In the genomic region with DNA sequence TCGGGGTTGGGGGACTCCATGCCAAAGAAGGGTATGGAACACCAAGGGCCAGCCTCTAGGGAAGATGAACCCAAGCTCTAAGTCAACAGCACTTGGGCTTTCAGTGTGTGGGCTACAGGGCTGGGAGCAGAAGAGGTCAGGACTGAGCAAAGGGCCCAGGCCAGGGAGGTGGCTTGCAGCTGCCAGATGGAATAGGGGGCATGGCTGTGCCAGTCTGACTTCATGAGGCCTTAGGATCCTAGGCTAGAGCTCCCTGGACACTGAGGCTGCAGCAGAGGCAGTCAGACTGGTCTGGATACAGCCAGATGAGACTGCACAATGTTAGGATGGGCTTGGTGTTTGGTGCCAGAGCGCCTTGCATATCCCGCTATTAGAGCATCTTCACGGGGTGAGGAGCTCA, we compare ENCODE assay signal across 19 cellular contexts. TPM values are rescaled to one million over a fixed set of nuclear protein-coding genes. Genes with fewer than 3 reads are reported as not detected.
DNase-seq lines count a peak whose midpoint lies in the region; ATAC-seq and TF ChIP-seq lines count a peak whose summit lies in the region.
"Had no signal": no experiment of that assay in that cellular context is flagged by ENCODE, and none has a peak within 500 bp of the region (broad histone marks: within the 10 kb centered on the region; RNA-seq: fewer than 3 reads in every experiment).

No MANE protein-coding gene starts in this region.

- intact Hi-C loops in CD14-positive monocyte (cut with micrococcal nuclease) (no loop called here), sciatic nerve (cut with DNase I) (no loop called here)

- TF ChIP-seq CTCF in CD14-positive monocyte (IDR thresholded peaks at IDR 0.05) (no peak), coronary artery (IDR thresholded peaks at IDR 0.05) (no peak), HFFc6 (IDR thresholded peaks at IDR 0.05) (no peak)

- H3K4me3 ChIP-seq in coronary artery: no peak overlapping the region
- H3K4me3 ChIP-seq: BLaER1 treated with 17β-estradiol and CSF1 and Interleukin-3, amounts not matched to agents 10 nM and 100 nM had no signal

- H3K9me3 Mint-ChIP-seq in CD14-positive monocyte (peaks cover 0 to 7% (median 0%) of the 10 kb centered on the region in 7 donors), HFFc6 (no peaks in the 10 kb centered on the region)
- H3K9me3 Mint-ChIP-seq in stimulated activated naive B cell treated with anti-CD40 and anti-IgM and Interleukin-4, amounts not matched to agents 10 μg/mL and 1 μg/mL and 100 μg/mL, for 72 hours: no peaks in the 10 kb centered on the region
- H3K9me3 Mint-ChIP-seq: CD4-positive, CD25-positive, alpha-beta regulatory T cell; CD8-positive, alpha-beta memory T cell had no signal

- H3K4me1 Mint-ChIP-seq in CD14-positive monocyte (peaks cover 6% of the 10 kb centered on the region), HFFc6 (ENCODE audit: low read depth) (no peaks in the 10 kb centered on the region)
- peaks cover 15 to 19% of the 10 kb centered on the region in 2 donors for H3K4me1 Mint-ChIP-seq in stimulated activated naive B cell treated with anti-CD40 and anti-IgM and Interleukin-4, amounts not matched to agents 10 μg/mL and 1 μg/mL and 100 μg/mL, for 72 hours

- no peak overlapping the region for H3K27ac ChIP-seq in coronary artery
- H3K27ac ChIP-seq: BLaER1 treated with 17β-estradiol and CSF1 and Interleukin-3, amounts not matched to agents 10 nM and 100 nM had no signal

- peaks cover 0 to 2% of the 10 kb centered on the region in 2 donors for H3K36me3 Mint-ChIP-seq in CD14-positive monocyte
- H3K36me3 Mint-ChIP-seq in HFFc6 (ENCODE audit: low read depth): no peaks in the 10 kb centered on the region
- H3K36me3 Mint-ChIP-seq in stimulated activated naive B cell treated with anti-CD40 and anti-IgM and Interleukin-4, amounts not matched to agents 10 μg/mL and 1 μg/mL and 100 μg/mL, for 72 hours: peaks cover 0 to 1% of the 10 kb centered on the region in 2 donors
- H3K36me3 Mint-ChIP-seq: CD4-positive, CD25-positive, alpha-beta regulatory T cell; CD8-positive, alpha-beta memory T cell had no signal

- H3K4me3 Mint-ChIP-seq in CD14-positive monocyte (peak overlapping the region in 1 of 2 donors; percentile 16), HFFc6 (no peak overlapping the region)
- no peak overlapping the region for H3K4me3 Mint-ChIP-seq in stimulated activated naive B cell treated with anti-CD40 and anti-IgM and Interleukin-4, amounts not matched to agents 10 μg/mL and 1 μg/mL and 100 μg/mL, for 72 hours
- H3K4me3 Mint-ChIP-seq: B cell; CD4-positive, CD25-positive, alpha-beta regulatory T cell; CD8-positive, alpha-beta memory T cell had no signal

- ATAC-seq in sciatic nerve (no peak), GM19023 (IDR thresholded peaks at IDR 0.05; ENCODE audit: unreplicated experiment) (no peak)
- no peak for ATAC-seq in stimulated activated naive B cell treated with anti-CD40 and anti-IgM and Interleukin-4, amounts not matched to agents 10 μg/mL and 1 μg/mL and 100 μg/mL, for 72 hours (replicated peaks)
- ATAC-seq: HepG2 had no signal

- no peak overlapping the region for H3K27ac Mint-ChIP-seq in CD14-positive monocyte
- H3K27ac Mint-ChIP-seq in HFFc6: no peak overlapping the region
- H3K27ac Mint-ChIP-seq in stimulated activated naive B cell treated with anti-CD40 and anti-IgM and Interleukin-4, amounts not matched to agents 10 μg/mL and 1 μg/mL and 100 μg/mL, for 72 hours: no peak overlapping the region
- H3K27ac Mint-ChIP-seq: B cell; CD4-positive, CD25-positive, alpha-beta regulatory T cell; CD8-positive, alpha-beta memory T cell; IgD-negative memory B cell had no signal

- DNase-seq in CD14-positive monocyte (ENCODE audit: low spot score) (peak; percentile 19), coronary artery (ENCODE audit: low spot score) (peak; percentile 4), mesenteric fat pad (ENCODE audit: low spot score) (peak; percentile 68), sciatic nerve (ENCODE audit: low spot score) (peak; percentile 38), HFFc6 (no peak), dedifferentiated amniotic fluid mesenchymal stem cell (ENCODE audit: extremely low spot score) (no peak)
- DNase-seq in stimulated activated naive B cell treated with anti-CD40 and anti-IgM and Interleukin-4, amounts not matched to agents 10 μg/mL and 1 μg/mL and 100 μg/mL, for 72 hours: no peak
- DNase-seq: 8988T; CD4-positive, CD25-positive, alpha-beta regulatory T cell; CD8-positive, alpha-beta memory T cell; COR-L47; DMS 273 treated with DMSO at 0.1 percent for 48 hours; GOT3; H7 had no signal

- H3K27me3 Mint-ChIP-seq in CD14-positive monocyte (ENCODE audit: low read depth in 3 of 3): peaks cover 52 to 68% (median 53%) of the 10 kb centered on the region in 3 donors
- peaks cover 14% of the 10 kb centered on the region for H3K27me3 Mint-ChIP-seq in HFFc6 (ENCODE audit: insufficient read depth)
- H3K27me3 Mint-ChIP-seq in stimulated activated naive B cell treated with anti-CD40 and anti-IgM and Interleukin-4, amounts not matched to agents 10 μg/mL and 1 μg/mL and 100 μg/mL, for 72 hours: peaks cover 47 to 61% of the 10 kb centered on the region in 2 donors

RNA-seq across cellular contexts. Expression of gene RASGRF1, which starts 3.8 kb away (rescaled TPM):
- not detected for polyA plus RNA-seq in CD14-positive monocyte
- total RNA-seq in mesenteric fat pad (not detected), sciatic nerve (3.0 TPM)
- total RNA-seq in HFFc6 (2021; fragmentation: NEBNext Ultra II Directional; extraction: Animal tissue kit (Norgen Biotek cat#: 25700)): under 1 TPM; 0.09 to 0.31 (median 0.18) TPM
- total RNA-seq: CD4-positive, CD25-positive, alpha-beta regulatory T cell; CD8-positive, alpha-beta memory T cell had no signal
- polyA plus RNA-seq: CD4-positive, CD25-positive, alpha-beta regulatory T cell; CD8-positive, alpha-beta memory T cell had no signal

Comparison
In these comparisons a context has a peak if more than half of its experiments do, and no peak if none do; other contexts are left out.
1. DNase-seq: peak in CD14-positive monocyte (single experiment), coronary artery (single experiment), mesenteric fat pad (single experiment) and sciatic nerve (single experiment); none in HFFc6 (single experiment), dedifferentiated amniotic fluid mesenchymal stem cell (single experiment) and stimulated activated naive B cell treated with anti-CD40 and anti-IgM and Interleukin-4, amounts not matched to agents 10 μg/mL and 1 μg/mL and 100 μg/mL, for 72 hours (single experiment).